ENCODE assay signal across 11 cellular contexts in genomic region chr2:6487805-6488204, GRCh38.
"Had no signal": no experiment of that assay in that cellular context is flagged by ENCODE, and none has a peak within 500 bp of the region (broad histone marks: within the 10 kb centered on the region; RNA-seq: fewer than 3 reads in every experiment).

No MANE protein-coding gene starts in this region.

- H3K36me3 ChIP-seq: HAP-1 had no signal

- FAIRE-seq: H1, H54 had no signal

- H3K4me2 ChIP-seq: GM23338 had no signal

- H3K9ac ChIP-seq: GM23248 had no signal

- H3K4me3 ChIP-seq: GM23248, GM23338, HAP-1 had no signal

- DNase-seq: GM23248, GOT3, H7, H9, HCEC 1CT, HFFc6 had no signal

- H2AFZ ChIP-seq: GM23248, GM23338 had no signal

- H3K27ac ChIP-seq: GM23248 had no signal

- H3K9me3 ChIP-seq: HAP-1 had no signal

- H3K4me1 ChIP-seq: HAP-1 had no signal

- ATAC-seq: GM23338, HCT116 had no signal
